ENCODE assay signal across 9 cellular contexts in the genomic region with DNA sequence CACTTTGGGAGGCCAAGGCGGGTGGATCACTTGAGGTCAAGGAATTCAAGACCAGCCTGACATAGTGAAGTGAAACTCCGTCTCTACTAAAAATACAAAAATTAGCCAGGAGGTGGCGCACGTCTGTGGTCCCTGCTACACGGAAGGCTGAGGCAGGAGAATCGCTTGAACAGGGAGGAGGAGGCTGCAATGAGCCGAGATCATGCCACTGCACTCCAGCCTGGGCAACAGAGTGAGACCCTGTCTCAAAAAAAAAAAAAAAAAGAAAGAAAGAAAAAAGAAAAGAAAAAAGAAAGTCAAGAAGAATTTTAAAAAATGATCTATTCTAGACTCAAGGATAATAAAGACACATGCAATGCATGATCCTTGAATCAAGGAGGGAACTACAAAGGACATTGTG. TPM values are rescaled to one million over a fixed set of nuclear protein-coding genes. Genes with fewer than 3 reads are reported as not detected.
DNase-seq lines count a peak whose midpoint lies in the region; ATAC-seq and TF ChIP-seq lines count a peak whose summit lies in the region.
"Not testable (repeated sequence)": the region's sequence is repeated elsewhere in the genome, so short reads cannot be mapped to it uniquely, and the experiment has no call there.
"Had no signal": no experiment of that assay in that cellular context is flagged by ENCODE, and none has a peak within 500 bp of the region (broad histone marks: within the 10 kb centered on the region; RNA-seq: fewer than 3 reads in every experiment).

No MANE protein-coding gene starts in this region.

- CTCF ChIA-PET in CD4-positive, alpha-beta T cell (lab: Charles Lee): interaction anchor here (0.7 to 1.9 kb wide), 2 partner anchors 22 to 1736 kb away, joined by 3 to 6 read pairs; no protein-coding TSS in a partner anchor

- H3K4me1 Mint-ChIP-seq in CD4-positive, alpha-beta T cell (ENCODE audit: low read depth); T-helper 17 cell: not testable (repeated sequence)

- H3K36me3 Mint-ChIP-seq in CD4-positive, alpha-beta T cell (ENCODE audit: low read depth); T-helper 17 cell (ENCODE audit: low read depth): not testable (repeated sequence)

- H3K36me3 ChIP-seq in mucosa of descending colon (ENCODE audit: low read depth): not testable (repeated sequence)

- not testable (repeated sequence) for H3K27ac ChIP-seq in CD4-positive, alpha-beta T cell (ENCODE audit: low read depth, low read length)

- not testable (repeated sequence) for H3K27ac Mint-ChIP-seq in CD4-positive, alpha-beta T cell
- peak overlapping the region; percentile 11 for H3K27ac Mint-ChIP-seq in T-helper 17 cell

- H3K9me3 Mint-ChIP-seq in CD4-positive, alpha-beta T cell: not testable (repeated sequence)

- not testable (repeated sequence) for H3K4me3 ChIP-seq in fibroblast of mammary gland (ENCODE audit: control insufficient read depth, low read depth, low read length); mucosa of descending colon

- TF ChIP-seq CTCF in CD4-positive, alpha-beta T cell (IDR thresholded peaks at IDR 0.05): peak; percentile 84
- peak; percentile 51 for TF ChIP-seq CTCF in fibroblast of mammary gland (conservative IDR thresholded peaks at IDR 0.05; ENCODE audit: control insufficient read depth, insufficient read depth, low read depth, low read length)
- peak; percentile 33 for TF ChIP-seq CTCF in mucosa of descending colon (IDR thresholded peaks at IDR 0.05)

- H3K27me3 ChIP-seq in CD4-positive, alpha-beta T cell (ENCODE audit: control insufficient read depth, insufficient read depth, low read length): not testable (repeated sequence)

- H3K4me1 ChIP-seq in mucosa of descending colon (ENCODE audit: low read depth): not testable (repeated sequence)

- POLR2A ChIA-PET in CD4-positive, alpha-beta T cell (lab: Charles Lee): not testable (repeated sequence)

- intact Hi-C loops in CD4-positive, alpha-beta T cell (cut with DNase I, micrococcal nuclease): loop anchor here (1.0 kb wide), 5 partner anchors 21 to 312 kb away; a partner anchor contains a TSS
- intact Hi-C loops in mucosa of descending colon (cut with DNase I, micrococcal nuclease): loop anchor here in 1 of 2 donors (5.0 kb wide), 1 partner anchor 61 kb away; no protein-coding TSS in a partner anchor

- not testable (repeated sequence) for H3K4me3 Mint-ChIP-seq in CD4-positive, alpha-beta T cell; T-helper 17 cell

- H3K9me3 ChIP-seq in CD4-positive, alpha-beta T cell (ENCODE audit: control insufficient read depth, low read length); T-helper 17 cell (ENCODE audit: control insufficient read depth, low read length, poor library complexity, severe bottlenecking); mucosa of descending colon: not testable (repeated sequence)

- H3K27me3 Mint-ChIP-seq in CD4-positive, alpha-beta T cell: peaks cover 10% of the 10 kb centered on the region
- peaks cover 51% of the 10 kb centered on the region for H3K27me3 Mint-ChIP-seq in T-helper 17 cell

- peak; percentile 21 to 54 (median 38) for DNase-seq in CD4-positive, alpha-beta T cell
- DNase-seq in HCEC 1CT: peak; percentile 38
- DNase-seq in NCI-H2107 treated with DMSO at 0.1 percent for 48 hours (lab: John Stamatoyannopoulos, UW; ENCODE audit: unreplicated experiment): peak; percentile 13
- peak; percentile 16 to 44 (median 22) for DNase-seq in T-helper 17 cell
- DNase-seq in activated gamma-delta T cell treated with anti-CD3 and anti-CD28 coated beads, Interleukin-2, amount 50 U/mL, for 16 hours (ENCODE audit: low read depth): peak; percentile 36
- peak; percentile 64 for DNase-seq in fibroblast of mammary gland (ENCODE audit: low read depth)
- peak in 1 of 3 donors; percentile 90 for DNase-seq in mucosa of descending colon
- peak; percentile 5 for DNase-seq in stimulated activated CD8-positive, alpha-beta memory T cell treated with anti-CD3 and anti-CD28 coated beads, Interleukin-12 subunit alpha, Interleukin-12 subunit beta, amount 100 ng/mL, for 4 hours (ENCODE audit: low read depth)

- peak; percentile 66 for ATAC-seq in CD4-positive, alpha-beta T cell (ENCODE audit: poor library complexity)
- ATAC-seq in T-helper 17 cell (peak; percentile 64), mucosa of descending colon (peak; percentile 85)

RNA-seq across cellular contexts. Expression of a gene that starts 32.8 kb away (rescaled TPM):
- total RNA-seq in CD4-positive, alpha-beta T cell: 1 to 10 TPM; 2.5 to 2.9 TPM
- total RNA-seq in T-helper 17 cell (1 to 10 TPM; 4.2 to 4.9 TPM), mucosa of descending colon (1 to 10 TPM; 3.4 to 9.7 (median 7.4) TPM)

RNA-seq across cellular contexts. Expression of a gene that starts 36.0 kb away (rescaled TPM):
- total RNA-seq in CD4-positive, alpha-beta T cell: not detected
- total RNA-seq in T-helper 17 cell (not detected), mucosa of descending colon (under 1 TPM in 1 of 3 donors, not detected in 2; 0.48 TPM)
- total RNA-seq: temporal lobe had no signal

RNA-seq across cellular contexts. Expression of a gene that starts 46.8 kb away (rescaled TPM):
- total RNA-seq in CD4-positive, alpha-beta T cell: not detected
- total RNA-seq in T-helper 17 cell (not detected), mucosa of descending colon (not detected)
- total RNA-seq: temporal lobe had no signal

Comparison
In these comparisons a context has a peak if more than half of its experiments do, and no peak if none do; other contexts are left out.
1. CTCF ChIP-seq: peak in every context shown above with its lines; median percentile 84 in CD4-positive, alpha-beta T cell; 51 in fibroblast of mammary gland; 33 in mucosa of descending colon.